8 cellular contexts compared by ENCODE assay signal in genomic region chr2:27320958-27321543, GRCh38. TPM values are rescaled to one million over a fixed set of nuclear protein-coding genes. Genes with fewer than 3 reads are reported as not detected.
DNase-seq lines count a peak whose midpoint lies in the region; ATAC-seq and TF ChIP-seq lines count a peak whose summit lies in the region.

No MANE protein-coding gene starts in this region.

- peaks cover 30% of the 10 kb centered on the region for H3F3A ChIP-seq in GM23248 (ENCODE audit: insufficient read depth)

- ATAC-seq in HG02678 (IDR thresholded peaks at IDR 0.05; ENCODE audit: unreplicated experiment) = no peak
- no peak for ATAC-seq in GM19397 (IDR thresholded peaks at IDR 0.05; ENCODE audit: unreplicated experiment)

- H3K79me2 ChIP-seq in GM23248 (ENCODE audit: insufficient read depth) (peaks cover 28% of the 10 kb centered on the region), parathyroid adenoma (peaks cover 3% of the 10 kb centered on the region)

- H3K4me3 ChIP-seq in GM23248 (peak overlapping the region; percentile 97), fibroblast of pulmonary artery (replicated peaks; ENCODE audit: low read depth, low read length) (peak overlapping the region; percentile 15), parathyroid adenoma (ENCODE audit: low read depth, low read length) (no peak overlapping the region)

- peak; percentile 78 for TF ChIP-seq CTCF in fibroblast of pulmonary artery (IDR thresholded peaks at IDR 0.05; ENCODE audit: low read length, missing control alignments)
- TF ChIP-seq CTCF in parathyroid adenoma (IDR thresholded peaks at IDR 0.05) = peak; percentile 63

- peak overlapping the region; percentile 98 for H3K4me2 ChIP-seq in GM23248 (ENCODE audit: unreplicated experiment)
- H3K4me2 ChIP-seq in parathyroid adenoma (ENCODE audit: low read length) = no peak overlapping the region

- H3K4me1 ChIP-seq in GM23248 (ENCODE audit: insufficient read depth) = peaks cover 23% of the 10 kb centered on the region
- H3K4me1 ChIP-seq in parathyroid adenoma = peaks cover 18% of the 10 kb centered on the region

- no peaks in the 10 kb centered on the region for H3K9me2 ChIP-seq in GM23248 (ENCODE audit: insufficient read depth)

- no peaks in the 10 kb centered on the region for H3K9me3 ChIP-seq in GM23248 (ENCODE audit: low read depth)
- H3K9me3 ChIP-seq in parathyroid adenoma (ENCODE audit: control insufficient read depth, low read length) = no peaks in the 10 kb centered on the region

- H2AFZ ChIP-seq in GM23248 (no peak overlapping the region), parathyroid adenoma (peak overlapping the region; percentile 26)

- H3K9ac ChIP-seq in GM23248 = peak overlapping the region; percentile 100
- H3K9ac ChIP-seq in parathyroid adenoma = no peak overlapping the region

- H4K20me1 ChIP-seq in GM23248 (ENCODE audit: insufficient read depth) = no peaks in the 10 kb centered on the region

- peak; percentile 99 for DNase-seq in A172 (ENCODE audit: low spot score)
- peak; percentile 99 for DNase-seq in GM23248
- peak; percentile 95 for DNase-seq in SK-MEL-5 (ENCODE audit: low read depth, low spot score)
- DNase-seq in fibroblast of pulmonary artery (ENCODE audit: low read depth) = peak; percentile 99
- DNase-seq in activated gamma-delta T cell (lab: John Stamatoyannopoulos, UW) = no peak

- H3K27me3 ChIP-seq in GM23248 (replicated peaks; ENCODE audit: insufficient read depth) = no peaks in the 10 kb centered on the region
- no peaks in the 10 kb centered on the region for H3K27me3 ChIP-seq in parathyroid adenoma (ENCODE audit: control insufficient read depth, insufficient read depth, low read length)

- 28 to 32% methylated on average over 8 of the region's 8 CpGs for WGBS in GM23248 (ENCODE audit: low coverage in 1 of 2, low lambda C conversion rate in 2 of 2, missing lambda C conversion rate in 2 of 2), 2 experiments

- H3K27ac ChIP-seq in GM23248 (peak overlapping the region; percentile 96), parathyroid adenoma (peak overlapping the region; percentile 97)

- in situ Hi-C loops in GM23248 (cut with MboI) (no loop called here), SK-MEL-5 (cut with HindIII; ENCODE audit: low pct_unique_long_range_greater_than_20kb, low sequenced_read_pairs) (no loop called here)

- H3K36me3 ChIP-seq in GM23248 (ENCODE audit: low read depth) (no peaks in the 10 kb centered on the region), parathyroid adenoma (ENCODE audit: control insufficient read depth, insufficient read depth, low read length) (no peaks in the 10 kb centered on the region)

RNA-seq across cellular contexts. Expression of gene MPV17, which starts 1.8 kb away (rescaled TPM):
- 91.0 and 108 TPM in 2 replicates for total RNA-seq in A172 (2014; rRNA removed; shearing (Covaris generic))
- 91.0 and 94.0 TPM in 2 replicates for total RNA-seq in GM23248 (2014; rRNA removed; shearing (Covaris generic))
- polyA plus RNA-seq in GM23248 (2016; fragmentation: Nextera tagmentation; extraction: Ambion mirVana) = 128 and 138 TPM in 2 replicates
- 268 and 286 TPM in 2 replicates for total RNA-seq in SK-MEL-5 (2014; rRNA removed; shearing (Covaris generic))
- 174 and 219 TPM in 2 replicates for polyA plus RNA-seq in SK-MEL-5 (2015; cell fraction: cytosol; rRNA removed)
- 292 and 359 TPM in 2 replicates for polyA plus RNA-seq in SK-MEL-5 (2015; cell fraction: nucleus; rRNA removed)

RNA-seq across cellular contexts. Expression of gene UCN, which starts 12.8 kb away (rescaled TPM):
- total RNA-seq in A172 (2014; rRNA removed; shearing (Covaris generic)) = 4.1 and 5.0 TPM in 2 replicates
- total RNA-seq in GM23248 (2014; rRNA removed; shearing (Covaris generic)) = not detected in 2 replicates
- polyA plus RNA-seq in GM23248 (2016; fragmentation: Nextera tagmentation; extraction: Ambion mirVana) = 1.3 and 1.6 TPM in 2 replicates
- 2.3 and 6.0 TPM in 2 replicates for total RNA-seq in SK-MEL-5 (2014; rRNA removed; shearing (Covaris generic))
- 2.0 and 2.8 TPM in 2 replicates for polyA plus RNA-seq in SK-MEL-5 (2015; cell fraction: cytosol; rRNA removed)
- 21.6 and 28.2 TPM in 2 replicates for polyA plus RNA-seq in SK-MEL-5 (2015; cell fraction: nucleus; rRNA removed)

RNA-seq across cellular contexts. Expression of gene GTF3C2, which starts 35.5 kb away (rescaled TPM):
- total RNA-seq in A172 (2014; rRNA removed; shearing (Covaris generic)) = 56.4 and 67.8 TPM in 2 replicates
- 22.6 and 43.1 TPM in 2 replicates for total RNA-seq in GM23248 (2014; rRNA removed; shearing (Covaris generic))
- polyA plus RNA-seq in GM23248 (2016; fragmentation: Nextera tagmentation; extraction: Ambion mirVana) = 23.8 and 26.4 TPM in 2 replicates
- total RNA-seq in SK-MEL-5 (2014; rRNA removed; shearing (Covaris generic)) = 99.9 and 100.0 TPM in 2 replicates
- 77.6 and 90.1 TPM in 2 replicates for polyA plus RNA-seq in SK-MEL-5 (2015; cell fraction: cytosol; rRNA removed)
- polyA plus RNA-seq in SK-MEL-5 (2015; cell fraction: nucleus; rRNA removed) = 236 and 284 TPM in 2 replicates

RNA-seq across cellular contexts. Expression of gene TRIM54, which starts 38.8 kb away (rescaled TPM):
- total RNA-seq in A172 (2014; rRNA removed; shearing (Covaris generic)) = 0.96 and 0.98 TPM in 2 replicates
- total RNA-seq in GM23248 (2014; rRNA removed; shearing (Covaris generic)) = not detected in 2 replicates
- not detected in 2 replicates for polyA plus RNA-seq in GM23248 (2016; fragmentation: Nextera tagmentation; extraction: Ambion mirVana)
- total RNA-seq in SK-MEL-5 (2014; rRNA removed; shearing (Covaris generic)) = not detected in 2 replicates
- not detected in 2 replicates for polyA plus RNA-seq in SK-MEL-5 (2015; cell fraction: cytosol; rRNA removed)
- polyA plus RNA-seq in SK-MEL-5 (2015; cell fraction: nucleus; rRNA removed) = 0.12 TPM in 1 of 2 replicates, not detected in the other

RNA-seq across cellular contexts. Expression of gene DNAJC5G, which starts 45.8 kb away (rescaled TPM):
- not detected in 2 replicates for total RNA-seq in A172 (2014; rRNA removed; shearing (Covaris generic))
- not detected in 2 replicates for total RNA-seq in GM23248 (2014; rRNA removed; shearing (Covaris generic))
- polyA plus RNA-seq in GM23248 (2016; fragmentation: Nextera tagmentation; extraction: Ambion mirVana) = not detected in 2 replicates
- total RNA-seq in SK-MEL-5 (2014; rRNA removed; shearing (Covaris generic)) = not detected in 2 replicates
- polyA plus RNA-seq in SK-MEL-5 (2015; cell fraction: cytosol; rRNA removed) = not detected in 2 replicates
- polyA plus RNA-seq in SK-MEL-5 (2015; cell fraction: nucleus; rRNA removed) = not detected in 2 replicates
